In genomic region chr4:2827874-2828751, GRCh38 we compare ENCODE assay signal across 22 cellular contexts. TPM values are rescaled to one million over a fixed set of nuclear protein-coding genes. Genes with fewer than 3 reads are reported as not detected.
A peak's percentile ranks its signal among the peaks of the same experiment; 100 is the strongest.
DNase-seq lines count a peak whose midpoint lies in the region; ATAC-seq, FAIRE-seq and TF ChIP-seq lines count a peak whose summit lies in the region.
"Had no signal": no experiment of that assay in that cellular context is flagged by ENCODE, and none has a peak within 500 bp of the region (broad histone marks: within the 10 kb centered on the region; RNA-seq: fewer than 3 reads in every experiment).

No MANE protein-coding gene starts in this region.

- BruUV-seq in HepG2 (replicated peaks; lab: Mats Ljungman, UMichigan): no TSS peak

- H3K27ac Mint-ChIP-seq in activated naive CD8-positive, alpha-beta T cell treated with anti-CD3 and anti-CD28 coated beads for 36 hours: peak overlapping the region; percentile 12
- no peak overlapping the region for H3K27ac Mint-ChIP-seq in activated naive CD8-positive, alpha-beta T cell treated with anti-CD3 and anti-CD28 coated beads, Interleukin-2, amount 50 U/mL, for 24 hours
- peak overlapping the region; percentile 61 for H3K27ac Mint-ChIP-seq in central memory CD8-positive, alpha-beta T cell (ENCODE audit: low read depth)
- H3K27ac Mint-ChIP-seq in stimulated activated naive B cell treated with anti-CD40 and anti-IgM and Interleukin-4, amounts not matched to agents 10 μg/mL and 1 μg/mL and 100 μg/mL, for 72 hours: peak overlapping the region; percentile 47
- no peak overlapping the region for H3K27ac Mint-ChIP-seq in neural progenitor cell

- H3K27me3 Mint-ChIP-seq in activated naive CD8-positive, alpha-beta T cell treated with anti-CD3 and anti-CD28 coated beads for 36 hours: no peaks in the 10 kb centered on the region
- no peaks in the 10 kb centered on the region for H3K27me3 Mint-ChIP-seq in activated naive CD8-positive, alpha-beta T cell treated with anti-CD3 and anti-CD28 coated beads, Interleukin-2, amount 50 U/mL, for 24 hours
- no peaks in the 10 kb centered on the region for H3K27me3 Mint-ChIP-seq in central memory CD8-positive, alpha-beta T cell
- no peaks in the 10 kb centered on the region for H3K27me3 Mint-ChIP-seq in stimulated activated naive B cell treated with anti-CD40 and anti-IgM and Interleukin-4, amounts not matched to agents 10 μg/mL and 1 μg/mL and 100 μg/mL, for 72 hours
- no peaks in the 10 kb centered on the region for H3K27me3 Mint-ChIP-seq in neural progenitor cell (ENCODE audit: insufficient read depth, low read depth)

- TF ChIP-seq RAD21 in HepG2 (CRISPR knock-in tag; IDR thresholded peaks at IDR 0.05): no peak

- no peak for DNase-seq in activated naive CD8-positive, alpha-beta T cell treated with anti-CD3 and anti-CD28 coated beads for 36 hours
- DNase-seq in activated naive CD8-positive, alpha-beta T cell treated with anti-CD3 and anti-CD28 coated beads, Interleukin-2, amount 50 U/mL, for 24 hours: no peak
- no peak for DNase-seq in central memory CD8-positive, alpha-beta T cell (ENCODE audit: low spot score in 2 of 2)
- DNase-seq in HepG2 (ENCODE audit: low spot score): no peak
- no peak for DNase-seq in stimulated activated naive B cell treated with anti-CD40 and anti-IgM and Interleukin-4, amounts not matched to agents 10 μg/mL and 1 μg/mL and 100 μg/mL, for 72 hours
- no peak for DNase-seq in neural progenitor cell (ENCODE audit: low spot score)
- DNase-seq in activated gamma-delta T cell treated with Interleukin-2 at 50 U/mL for 16 hours: no peak
- no peak for DNase-seq in omental fat pad (ENCODE audit: low spot score)
- DNase-seq: activated CD4-positive, alpha-beta T cell treated with anti-CD3 and anti-CD28 coated beads, Interleukin-2, amount 50 U/mL, for 1 hour; IMR-90; MG63; NCI-H1436; NCI-H2171 treated with DMSO at 0.1 percent for 48 hours; NCI-H69; occipital lobe; SIG-M5; stimulated activated CD4-positive, alpha-beta T cell treated with anti-CD3 and anti-CD28 coated beads, Interleukin-2, amount 100 ng/mL, for 24 hours; T-helper 1 cell; uterus had no signal

- no peaks in the 10 kb centered on the region for H3K9me3 ChIP-seq in HepG2 (ENCODE audit: low read length)
- no peaks in the 10 kb centered on the region for H3K9me3 ChIP-seq in neural progenitor cell (ENCODE audit: low read depth)
- H3K9me3 ChIP-seq: BLaER1 treated with 17β-estradiol and CSF1 and Interleukin-3, amounts not matched to agents 10 nM and 100 nM; MG63; uterus had no signal

- H3K4me1 Mint-ChIP-seq in activated naive CD8-positive, alpha-beta T cell treated with anti-CD3 and anti-CD28 coated beads for 36 hours: no peaks in the 10 kb centered on the region
- peaks cover 8% of the 10 kb centered on the region for H3K4me1 Mint-ChIP-seq in activated naive CD8-positive, alpha-beta T cell treated with anti-CD3 and anti-CD28 coated beads, Interleukin-2, amount 50 U/mL, for 24 hours
- H3K4me1 Mint-ChIP-seq in central memory CD8-positive, alpha-beta T cell: peaks cover 42% of the 10 kb centered on the region
- H3K4me1 Mint-ChIP-seq in stimulated activated naive B cell treated with anti-CD40 and anti-IgM and Interleukin-4, amounts not matched to agents 10 μg/mL and 1 μg/mL and 100 μg/mL, for 72 hours: peaks cover 35 to 47% of the 10 kb centered on the region in 2 donors
- H3K4me1 Mint-ChIP-seq in neural progenitor cell: no peaks in the 10 kb centered on the region

- H3K36me3 ChIP-seq in HepG2 (replicated peaks in 1 of 2; ENCODE audit: control insufficient read depth in 1 of 2, insufficient read depth in 2 of 2, low read length in 2 of 2): peaks cover 16 to 61% of the 10 kb centered on the region in 2 experiments; a peak in 4 of 5 replicates
- H3K36me3 ChIP-seq in neural progenitor cell: no peaks in the 10 kb centered on the region
- H3K36me3 ChIP-seq: MG63, uterus had no signal

- H3K9me3 Mint-ChIP-seq in activated naive CD8-positive, alpha-beta T cell treated with anti-CD3 and anti-CD28 coated beads for 36 hours: no peaks in the 10 kb centered on the region
- no peaks in the 10 kb centered on the region for H3K9me3 Mint-ChIP-seq in activated naive CD8-positive, alpha-beta T cell treated with anti-CD3 and anti-CD28 coated beads, Interleukin-2, amount 50 U/mL, for 24 hours
- H3K9me3 Mint-ChIP-seq in central memory CD8-positive, alpha-beta T cell: no peaks in the 10 kb centered on the region
- no peaks in the 10 kb centered on the region for H3K9me3 Mint-ChIP-seq in stimulated activated naive B cell treated with anti-CD40 and anti-IgM and Interleukin-4, amounts not matched to agents 10 μg/mL and 1 μg/mL and 100 μg/mL, for 72 hours
- no peaks in the 10 kb centered on the region for H3K9me3 Mint-ChIP-seq in neural progenitor cell

- ATAC-seq in activated naive CD8-positive, alpha-beta T cell treated with anti-CD3 and anti-CD28 coated beads, Interleukin-2, amount 50 U/mL, for 24 hours: no peak
- no peak for ATAC-seq in central memory CD8-positive, alpha-beta T cell (replicated peaks; ENCODE audit: extremely low read depth, poor library complexity, severe bottlenecking)
- ATAC-seq in HepG2 (no peak), omental fat pad (ENCODE audit: low FRiP score) (no peak)
- no peak for ATAC-seq in stimulated activated naive B cell treated with anti-CD40 and anti-IgM and Interleukin-4, amounts not matched to agents 10 μg/mL and 1 μg/mL and 100 μg/mL, for 72 hours (replicated peaks)

- no peaks in the 10 kb centered on the region for H3K27me3 ChIP-seq in HepG2 (ENCODE audit: control insufficient read depth in 1 of 2, insufficient read depth in 2 of 2, low read length in 2 of 2)
- H3K27me3 ChIP-seq in neural progenitor cell: no peaks in the 10 kb centered on the region
- H3K27me3 ChIP-seq: dorsolateral prefrontal cortex, MG63, uterus had no signal

- POLR2A ChIA-PET in HepG2 (lab: Yijun Ruan, JAX): no interaction called here

- TF ChIP-seq CTCF in HepG2 (CRISPR knock-in tag; IDR thresholded peaks at IDR 0.05) (no peak), neural progenitor cell (IDR thresholded peaks at IDR 0.05) (no peak), omental fat pad (IDR thresholded peaks at IDR 0.05) (no peak)

- CTCF ChIA-PET in HepG2 (lab: Yijun Ruan, JAX; ENCODE audit: low intra/inter-chr PET ratio, low total read pairs): no interaction called here

- no peaks in the 10 kb centered on the region for H3K79me2 ChIP-seq in HepG2 (ENCODE audit: insufficient read depth, low read length)
- H3K79me2 ChIP-seq in neural progenitor cell (ENCODE audit: low read depth): no peaks in the 10 kb centered on the region

- no peak for TF ChIP-seq POLR2A in HepG2 (IDR thresholded peaks at IDR 0.05; ENCODE audit: insufficient read depth in 1 of 2, low read depth in 2 of 2, low read length in 2 of 2)

- intact Hi-C loops in HepG2 (cut with micrococcal nuclease; ENCODE audit: unreplicated experiment): no loop called here

- H3K4me3 Mint-ChIP-seq in activated naive CD8-positive, alpha-beta T cell treated with anti-CD3 and anti-CD28 coated beads for 36 hours: no peak overlapping the region
- no peak overlapping the region for H3K4me3 Mint-ChIP-seq in activated naive CD8-positive, alpha-beta T cell treated with anti-CD3 and anti-CD28 coated beads, Interleukin-2, amount 50 U/mL, for 24 hours
- H3K4me3 Mint-ChIP-seq in central memory CD8-positive, alpha-beta T cell: no peak overlapping the region
- peak overlapping the region in 1 of 2 donors; percentile 2 for H3K4me3 Mint-ChIP-seq in stimulated activated naive B cell treated with anti-CD40 and anti-IgM and Interleukin-4, amounts not matched to agents 10 μg/mL and 1 μg/mL and 100 μg/mL, for 72 hours
- H3K4me3 Mint-ChIP-seq in neural progenitor cell: no peak overlapping the region

- WGBS in HepG2 (ENCODE audit: low lambda C conversion rate): 90% methylated on average over 16 of the region's 24 CpGs

- no peaks in the 10 kb centered on the region for H3K4me1 ChIP-seq in HepG2 (ENCODE audit: insufficient read depth, low read length)
- H3K4me1 ChIP-seq in neural progenitor cell: no peaks in the 10 kb centered on the region
- H3K4me1 ChIP-seq: uterus had no signal

- H2AFZ ChIP-seq in HepG2 (ENCODE audit: low read length): no peak overlapping the region
- no peak overlapping the region for H2AFZ ChIP-seq in neural progenitor cell (replicated peaks)

- no peaks in the 10 kb centered on the region for H4K20me1 ChIP-seq in HepG2 (ENCODE audit: insufficient read depth, low read length)
- no peaks in the 10 kb centered on the region for H4K20me1 ChIP-seq in neural progenitor cell (ENCODE audit: low read depth)

- H3K4me2 ChIP-seq in HepG2 (ENCODE audit: low read depth, low read length): no peak overlapping the region
- H3K4me2 ChIP-seq in neural progenitor cell: no peak overlapping the region

- FAIRE-seq in HepG2 (lab: Jason Lieb, UNC): no peak
- FAIRE-seq: frontal cortex had no signal

- peaks cover 24% of the 10 kb centered on the region for H3K36me3 Mint-ChIP-seq in activated naive CD8-positive, alpha-beta T cell treated with anti-CD3 and anti-CD28 coated beads for 36 hours
- H3K36me3 Mint-ChIP-seq in activated naive CD8-positive, alpha-beta T cell treated with anti-CD3 and anti-CD28 coated beads, Interleukin-2, amount 50 U/mL, for 24 hours (ENCODE audit: low read depth): peaks cover 33% of the 10 kb centered on the region
- peaks cover 39% of the 10 kb centered on the region for H3K36me3 Mint-ChIP-seq in central memory CD8-positive, alpha-beta T cell (ENCODE audit: insufficient read depth)
- H3K36me3 Mint-ChIP-seq in stimulated activated naive B cell treated with anti-CD40 and anti-IgM and Interleukin-4, amounts not matched to agents 10 μg/mL and 1 μg/mL and 100 μg/mL, for 72 hours: peaks cover 77 to 82% of the 10 kb centered on the region in 2 donors
- H3K36me3 Mint-ChIP-seq in neural progenitor cell: peaks cover 10% of the 10 kb centered on the region

- in situ Hi-C loops in HepG2 (cut with HindIII; ENCODE audit: extremely low pct_ligation_motif_present, low pct_unique_long_range_greater_than_20kb): no loop called here

- TF ChIP-seq EP300 in HepG2 (IDR thresholded peaks at IDR 0.05; ENCODE audit: low read depth in 2 of 2, low read length in 2 of 2) (no peak), HepG2 (CRISPR knock-in tag; IDR thresholded peaks at IDR 0.05; ENCODE audit: borderline replicate concordance) (no peak)

- H3K4me3 ChIP-seq in HepG2 (replicated peaks in 1 of 3; ENCODE audit: insufficient read depth in 1 of 3, low read depth in 2 of 3, low read length in 3 of 3) (no peak overlapping the region), neural progenitor cell (no peak overlapping the region)
- H3K4me3 ChIP-seq: BLaER1 treated with 17β-estradiol and CSF1 and Interleukin-3, amounts not matched to agents 10 nM and 100 nM; dorsolateral prefrontal cortex; MG63; uterus had no signal

- H3F3A ChIP-seq in neural progenitor cell (ENCODE audit: low read depth): no peaks in the 10 kb centered on the region

- H3K9ac ChIP-seq in HepG2 (ENCODE audit: insufficient read depth, low read depth, low read length) (no peak overlapping the region), neural progenitor cell (no peak overlapping the region)
- H3K9ac ChIP-seq: BLaER1 treated with 17β-estradiol and CSF1 and Interleukin-3, amounts not matched to agents 10 nM and 100 nM had no signal

- H3K27ac ChIP-seq in HepG2 (ENCODE audit: extremely low read length, insufficient read depth, low read length): no peak overlapping the region
- H3K27ac ChIP-seq in neural progenitor cell: no peak overlapping the region
- H3K27ac ChIP-seq: BLaER1 treated with 17β-estradiol and CSF1 and Interleukin-3, amounts not matched to agents 10 nM and 100 nM; dorsolateral prefrontal cortex; uterus had no signal

RNA-seq across cellular contexts. Expression of gene ADD1, which starts 15.5 kb away (rescaled TPM):
- total RNA-seq in activated naive CD8-positive, alpha-beta T cell treated with anti-CD3 and anti-CD28 coated beads for 36 hours: 100 to 1,000 TPM; 136 TPM
- total RNA-seq in HepG2 (2016; rRNA removed; fragmentation: Illumina TruSeq; extraction: Trizol): 122 and 133 TPM in 2 replicates
- 25.1 and 28.0 TPM in 2 replicates for total RNA-seq in HepG2 (2016; cell fraction: cytosol; rRNA removed; fragmentation: Illumina TruSeq; extraction: Trizol; ENCODE audit: low read depth)
- 104 and 117 TPM in 2 replicates for total RNA-seq in HepG2 (2016; cell fraction: insoluble cytoplasmic fraction; rRNA removed; fragmentation: Illumina TruSeq; extraction: Trizol)
- total RNA-seq in HepG2 (2016; cell fraction: membrane; rRNA removed; fragmentation: Illumina TruSeq; extraction: Trizol): 56.9 and 59.3 TPM in 2 replicates
- 109 and 119 TPM in 2 replicates for total RNA-seq in HepG2 (2016; cell fraction: nucleus; rRNA removed; fragmentation: Illumina TruSeq; extraction: Trizol)
- polyA plus RNA-seq in HepG2 (2011; rRNA removed): 73.9 and 76.3 TPM in 2 replicates
- 48.1 and 66.3 TPM in 2 replicates for polyA plus RNA-seq in HepG2 (2011; cell fraction: cytosol; rRNA removed)
- polyA plus RNA-seq in HepG2 (2011; cell fraction: nucleus; rRNA removed): 210 and 221 TPM in 2 replicates
- polyA plus RNA-seq in HepG2 (2012): 70.7 and 77.6 TPM in 2 replicates
- 11.6 and 13.4 TPM in 2 replicates for polyA plus RNA-seq in HepG2 (2016; cell fraction: cytosol; fragmentation: Illumina TruSeq; extraction: Trizol; ENCODE audit: low read depth)
- polyA plus RNA-seq in HepG2 (2016; cell fraction: insoluble cytoplasmic fraction; fragmentation: Illumina TruSeq; extraction: Trizol; ENCODE audit: low read depth): 90.6 and 120 TPM in 2 replicates
- 40.3 and 41.9 TPM in 2 replicates for polyA plus RNA-seq in HepG2 (2016; cell fraction: membrane; fragmentation: Illumina TruSeq; extraction: Trizol; ENCODE audit: low read depth)
- polyA plus RNA-seq in HepG2 (2016; cell fraction: nucleus; fragmentation: Illumina TruSeq; extraction: Trizol; ENCODE audit: insufficient read depth, low read depth): 163 and 167 TPM in 2 replicates
- 28.2 and 90.0 TPM in 2 replicates for polyA minus RNA-seq in HepG2 (2011; rRNA and poly(A)+ RNA removed; ENCODE audit: low replicate concordance)
- 43.0 and 48.4 TPM in 2 replicates for polyA minus RNA-seq in HepG2 (2011; cell fraction: cytosol; rRNA and poly(A)+ RNA removed)
- 99.5 and 109 TPM in 2 replicates for polyA minus RNA-seq in HepG2 (2011; cell fraction: nucleus; rRNA and poly(A)+ RNA removed)
- 131 and 140 TPM in 2 replicates for total RNA-seq in neural progenitor cell (ENCODE audit: low replicate concordance)
- total RNA-seq in omental fat pad: 100 to 1,000 TPM; 155 to 269 (median 177) TPM

RNA-seq across cellular contexts. Expression of gene SH3BP2, which starts 35.2 kb away (rescaled TPM):
- 10 to 100 TPM; 72.2 to 74.1 TPM for total RNA-seq in activated naive CD8-positive, alpha-beta T cell treated with anti-CD3 and anti-CD28 coated beads for 36 hours
- total RNA-seq in HepG2 (2016; rRNA removed; fragmentation: Illumina TruSeq; extraction: Trizol) (7.0 and 16.9 TPM in 2 replicates), neural progenitor cell (ENCODE audit: low replicate concordance) (11.8 and 30.8 TPM in 2 replicates), omental fat pad (100 to 1,000 TPM in 1 of 4 donors, 10 to 100 TPM in 3; 26.2 to 109 (median 66.0) TPM)
- 8.3 and 8.9 TPM in 2 replicates for total RNA-seq in HepG2 (2016; cell fraction: cytosol; rRNA removed; fragmentation: Illumina TruSeq; extraction: Trizol; ENCODE audit: low read depth)
- 6.0 and 17.5 TPM in 2 replicates for total RNA-seq in HepG2 (2016; cell fraction: insoluble cytoplasmic fraction; rRNA removed; fragmentation: Illumina TruSeq; extraction: Trizol)
- total RNA-seq in HepG2 (2016; cell fraction: membrane; rRNA removed; fragmentation: Illumina TruSeq; extraction: Trizol): 10.1 and 13.2 TPM in 2 replicates
- total RNA-seq in HepG2 (2016; cell fraction: nucleus; rRNA removed; fragmentation: Illumina TruSeq; extraction: Trizol): 24.2 and 26.2 TPM in 2 replicates
- 34.5 and 38.6 TPM in 2 replicates for polyA plus RNA-seq in HepG2 (2011; rRNA removed)
- polyA plus RNA-seq in HepG2 (2011; cell fraction: cytosol; rRNA removed): 9.0 and 10.4 TPM in 2 replicates
- polyA plus RNA-seq in HepG2 (2011; cell fraction: nucleus; rRNA removed): 190 and 200 TPM in 2 replicates
- 8.5 and 20.0 TPM in 2 replicates for polyA plus RNA-seq in HepG2 (2012)
- 8.6 and 9.1 TPM in 2 replicates for polyA plus RNA-seq in HepG2 (2016; cell fraction: cytosol; fragmentation: Illumina TruSeq; extraction: Trizol; ENCODE audit: low read depth)
- polyA plus RNA-seq in HepG2 (2016; cell fraction: insoluble cytoplasmic fraction; fragmentation: Illumina TruSeq; extraction: Trizol; ENCODE audit: low read depth): 8.9 and 10.1 TPM in 2 replicates
- polyA plus RNA-seq in HepG2 (2016; cell fraction: membrane; fragmentation: Illumina TruSeq; extraction: Trizol; ENCODE audit: low read depth): 12.6 and 15.4 TPM in 2 replicates
- polyA plus RNA-seq in HepG2 (2016; cell fraction: nucleus; fragmentation: Illumina TruSeq; extraction: Trizol; ENCODE audit: insufficient read depth, low read depth): 68.6 and 68.9 TPM in 2 replicates
- 33.1 and 43.4 TPM in 2 replicates for polyA minus RNA-seq in HepG2 (2011; rRNA and poly(A)+ RNA removed; ENCODE audit: low replicate concordance)
- polyA minus RNA-seq in HepG2 (2011; cell fraction: cytosol; rRNA and poly(A)+ RNA removed): 8.4 and 8.5 TPM in 2 replicates
- 60.7 and 63.2 TPM in 2 replicates for polyA minus RNA-seq in HepG2 (2011; cell fraction: nucleus; rRNA and poly(A)+ RNA removed)

Comparison
In these comparisons a context has a peak if more than half of its experiments do, and no peak if none do; other contexts are left out.
1. H3K27ac Mint-ChIP-seq: peak in activated naive CD8-positive, alpha-beta T cell treated with anti-CD3 and anti-CD28 coated beads for 36 hours (single experiment), central memory CD8-positive, alpha-beta T cell (single experiment) and stimulated activated naive B cell treated with anti-CD40 and anti-IgM and Interleukin-4, amounts not matched to agents 10 μg/mL and 1 μg/mL and 100 μg/mL, for 72 hours (single experiment); none in activated naive CD8-positive, alpha-beta T cell treated with anti-CD3 and anti-CD28 coated beads, Interleukin-2, amount 50 U/mL, for 24 hours (single experiment) and neural progenitor cell (single experiment).